Comparison of ENCODE assay signal across 8 cellular contexts in genomic region chr14:100692859-100693558, GRCh38. TPM values are rescaled to one million over a fixed set of nuclear protein-coding genes. Genes with fewer than 3 reads are reported as not detected.
DNase-seq lines count a peak whose midpoint lies in the region; ATAC-seq and TF ChIP-seq lines count a peak whose summit lies in the region.

No MANE protein-coding gene starts in this region.

- in situ Hi-C loops in G401 (cut with HindIII; ENCODE audit: low sequenced_read_pairs) = no loop called here

- H3K4me3 Mint-ChIP-seq in MCF 10A (ENCODE audit: unreplicated experiment) = peak overlapping the region; percentile 73
- H3K4me3 Mint-ChIP-seq in nephron = no peak overlapping the region
- no peak overlapping the region for H3K4me3 Mint-ChIP-seq in stimulated activated effector memory CD8-positive, alpha-beta T cell treated with anti-CD3 and anti-CD28 coated beads, Interleukin-12 subunit alpha, Interleukin-12 subunit beta, amount 100 ng/mL, for 72 hours

- H3K27ac Mint-ChIP-seq in MCF 10A (ENCODE audit: low read depth, unreplicated experiment) (peak overlapping the region; percentile 92), nephron (peak overlapping the region; percentile 37 to 86 (median 69))
- no peak overlapping the region for H3K27ac Mint-ChIP-seq in stimulated activated effector memory CD8-positive, alpha-beta T cell treated with anti-CD3 and anti-CD28 coated beads, Interleukin-12 subunit alpha, Interleukin-12 subunit beta, amount 100 ng/mL, for 72 hours

- intact Hi-C loops in MCF 10A (cut with micrococcal nuclease) = loop anchor here (1.0 kb wide), 1 partner anchor 54 kb away; no protein-coding TSS in a partner anchor

- TSS peak; percentile 67 for BruUV-seq in MCF 10A (replicated peaks; lab: Mats Ljungman, UMichigan)

- POLR2A ChIA-PET in MCF 10A (lab: Yijun Ruan, JAX) = interaction anchor here (0.5 to 0.8 kb wide), 3 partner anchors 105 to 308 kb away, joined by 3 read pairs; no protein-coding TSS in a partner anchor

- DNase-seq in EH (ENCODE audit: low read depth) (peak; percentile 94), NCI-H2196 treated with DMSO at 0.1 percent for 48 hours (lab: John Stamatoyannopoulos, UW; ENCODE audit: unreplicated experiment) (peak; percentile 66), MCF 10A (ENCODE audit: unreplicated experiment) (peak; percentile 96), G401 (ENCODE audit: low spot score) (no peak), NCI-H526 treated with DMSO at 0.1 percent for 48 hours (lab: John Stamatoyannopoulos, UW) (no peak), omental fat pad (ENCODE audit: low spot score) (no peak)
- no peak for DNase-seq in stimulated activated effector memory CD8-positive, alpha-beta T cell treated with anti-CD3 and anti-CD28 coated beads, Interleukin-12 subunit alpha, Interleukin-12 subunit beta, amount 100 ng/mL, for 72 hours (ENCODE audit: low spot score in 2 of 2)

- TF ChIP-seq CTCF in MCF 10A (IDR thresholded peaks at IDR 0.05; ENCODE audit: unreplicated experiment) (no peak), nephron (IDR thresholded peaks at IDR 0.05; ENCODE audit: unreplicated experiment in 3 of 3) (no peak), omental fat pad (IDR thresholded peaks at IDR 0.05) (no peak)

- ATAC-seq in omental fat pad (ENCODE audit: low FRiP score) = no peak
- no peak for ATAC-seq in stimulated activated effector memory CD8-positive, alpha-beta T cell treated with anti-CD3 and anti-CD28 coated beads, Interleukin-12 subunit alpha, Interleukin-12 subunit beta, amount 100 ng/mL, for 72 hours

- H3K36me3 Mint-ChIP-seq in MCF 10A (ENCODE audit: insufficient read depth, unreplicated experiment) (no peaks in the 10 kb centered on the region), nephron (ENCODE audit: low read depth) (no peaks in the 10 kb centered on the region)
- no peaks in the 10 kb centered on the region for H3K36me3 Mint-ChIP-seq in stimulated activated effector memory CD8-positive, alpha-beta T cell treated with anti-CD3 and anti-CD28 coated beads, Interleukin-12 subunit alpha, Interleukin-12 subunit beta, amount 100 ng/mL, for 72 hours

- CTCF ChIA-PET in MCF 10A (lab: Yijun Ruan, JAX) = interaction anchor here (0.6 to 0.8 kb wide), 2 partner anchors 11 to 30 kb away, joined by 3 read pairs; no protein-coding TSS in a partner anchor

- H3K9me3 Mint-ChIP-seq in MCF 10A (ENCODE audit: unreplicated experiment) = no peaks in the 10 kb centered on the region
- no peaks in the 10 kb centered on the region for H3K9me3 Mint-ChIP-seq in nephron
- H3K9me3 Mint-ChIP-seq in stimulated activated effector memory CD8-positive, alpha-beta T cell treated with anti-CD3 and anti-CD28 coated beads, Interleukin-12 subunit alpha, Interleukin-12 subunit beta, amount 100 ng/mL, for 72 hours = no peaks in the 10 kb centered on the region

- peaks cover 28% of the 10 kb centered on the region for H3K4me1 Mint-ChIP-seq in MCF 10A (ENCODE audit: insufficient read depth, unreplicated experiment)
- H3K4me1 Mint-ChIP-seq in nephron = peaks cover 56% of the 10 kb centered on the region
- H3K4me1 Mint-ChIP-seq in stimulated activated effector memory CD8-positive, alpha-beta T cell treated with anti-CD3 and anti-CD28 coated beads, Interleukin-12 subunit alpha, Interleukin-12 subunit beta, amount 100 ng/mL, for 72 hours = no peaks in the 10 kb centered on the region

- no peaks in the 10 kb centered on the region for H3K27me3 Mint-ChIP-seq in MCF 10A (ENCODE audit: insufficient read depth, unreplicated experiment)
- peaks cover 29% of the 10 kb centered on the region for H3K27me3 Mint-ChIP-seq in nephron (ENCODE audit: low read depth)

RNA-seq across cellular contexts. Expression of gene DLK1, which starts 33.7 kb away (rescaled TPM):
- total RNA-seq in MCF 10A (2022) (not detected in 2 replicates), omental fat pad (not detected)
- total RNA-seq in G401 (2014; rRNA removed; shearing (Covaris generic)) = 4.4 and 6.1 TPM in 2 replicates

Comparison
In these comparisons a context has a peak if more than half of its experiments do, and no peak if none do; other contexts are left out.
1. DNase-seq: peak in EH (single experiment), NCI-H2196 treated with DMSO at 0.1 percent for 48 hours (single experiment) and MCF 10A (single experiment); none in G401 (single experiment), NCI-H526 treated with DMSO at 0.1 percent for 48 hours (single experiment), omental fat pad (single experiment) and stimulated activated effector memory CD8-positive, alpha-beta T cell treated with anti-CD3 and anti-CD28 coated beads, Interleukin-12 subunit alpha, Interleukin-12 subunit beta, amount 100 ng/mL, for 72 hours (0 of 2).